In genomic region chr20:50588034-50588736, GRCh38 we compare ENCODE assay signal across 8 cellular contexts.
DNase-seq lines count a peak whose midpoint lies in the region; ATAC-seq and TF ChIP-seq lines count a peak whose summit lies in the region.

No MANE protein-coding gene starts in this region.

- intact Hi-C loops in CD14-positive monocyte (cut with micrococcal nuclease): loop anchor here in 1 of 2 donors (10.0 kb wide), 1 partner anchor 613 kb away; no protein-coding TSS in a partner anchor
- intact Hi-C loops in esophagus squamous epithelium (cut with DNase I): no loop called here

- H3K4me3 Mint-ChIP-seq in CD14-positive monocyte: no peak overlapping the region
- H3K4me3 Mint-ChIP-seq in activated T-cell treated with anti-CD3 and anti-CD28 coated beads, Interleukin-2, amount 50 U/mL, for 4 hours: no peak overlapping the region

- CTCF ChIA-PET in HEK293 (lab: Yijun Ruan, JAX): interaction anchor here (0.6 to 2.1 kb wide), 37 partner anchors 9 to 646 kb away, joined by 3 to 13 read pairs (median 4); no protein-coding TSS in a partner anchor

- H3K27ac ChIP-seq in HEK293 (ENCODE audit: extremely low read depth, low read depth, low read length): no peak overlapping the region
- no peak overlapping the region for H3K27ac ChIP-seq in Peyer's patch
- H3K27ac ChIP-seq in esophagus squamous epithelium: peak overlapping the region in 3 of 4 donors; percentile 7 to 80 (median 65)
- H3K27ac ChIP-seq in thoracic aorta: no peak overlapping the region

- H3K27me3 Mint-ChIP-seq in CD14-positive monocyte (ENCODE audit: low read depth in 3 of 3): no peaks in the 10 kb centered on the region
- H3K27me3 Mint-ChIP-seq in activated T-cell treated with anti-CD3 and anti-CD28 coated beads, Interleukin-2, amount 50 U/mL, for 4 hours (ENCODE audit: low read depth): no peaks in the 10 kb centered on the region

- H3K9me3 ChIP-seq in HEK293 (ENCODE audit: control insufficient read depth, insufficient read depth, low read depth, low read length) (no peaks in the 10 kb centered on the region), Peyer's patch (no peaks in the 10 kb centered on the region), esophagus squamous epithelium (no peaks in the 10 kb centered on the region), thoracic aorta (no peaks in the 10 kb centered on the region)

- H3K4me1 ChIP-seq in HEK293 (ENCODE audit: control insufficient read depth, insufficient read depth, low read length): no peaks in the 10 kb centered on the region
- peaks cover 0 to 8% (median 0%) of the 10 kb centered on the region in 4 donors for H3K4me1 ChIP-seq in Peyer's patch
- H3K4me1 ChIP-seq in esophagus squamous epithelium: peaks cover 7 to 53% (median 25%) of the 10 kb centered on the region in 3 donors
- H3K4me1 ChIP-seq in thoracic aorta (ENCODE audit: control insufficient read depth in 1 of 2, low read depth in 2 of 2): peaks cover 0 to 15% of the 10 kb centered on the region in 2 donors

- peaks cover 49 to 72% of the 10 kb centered on the region in 2 donors for H3K36me3 Mint-ChIP-seq in CD14-positive monocyte
- H3K36me3 Mint-ChIP-seq in activated T-cell treated with anti-CD3 and anti-CD28 coated beads, Interleukin-2, amount 50 U/mL, for 4 hours (ENCODE audit: insufficient read depth): peaks cover 19% of the 10 kb centered on the region

- POLR2A ChIA-PET in HEK293 (lab: Yijun Ruan, JAX): interaction anchor here (0.6 kb wide), 1 partner anchor 108 kb away, joined by 3 read pairs; no protein-coding TSS in a partner anchor

- ATAC-seq in activated T-cell treated with anti-CD3 and anti-CD28 coated beads, Interleukin-2, amount 50 U/mL, for 4 hours: peak; percentile 68 to 77
- no peak for ATAC-seq in thoracic aorta (ENCODE audit: insufficient number of reproducible peaks, low FRiP score, low read depth)
- ATAC-seq in GM18907 (IDR thresholded peaks at IDR 0.05; ENCODE audit: unreplicated experiment): no peak

- TF ChIP-seq POLR2A in Peyer's patch (IDR thresholded peaks at IDR 0.05): no peak
- no peak for TF ChIP-seq POLR2A in esophagus squamous epithelium (IDR thresholded peaks at IDR 0.05)

- no peaks in the 10 kb centered on the region for H3K9me3 Mint-ChIP-seq in CD14-positive monocyte
- no peaks in the 10 kb centered on the region for H3K9me3 Mint-ChIP-seq in activated T-cell treated with anti-CD3 and anti-CD28 coated beads, Interleukin-2, amount 50 U/mL, for 4 hours

- H3K27ac Mint-ChIP-seq in CD14-positive monocyte: no peak overlapping the region

- H3K27me3 ChIP-seq in Peyer's patch: no peaks in the 10 kb centered on the region
- H3K27me3 ChIP-seq in esophagus squamous epithelium: no peaks in the 10 kb centered on the region
- H3K27me3 ChIP-seq in thoracic aorta (replicated peaks; ENCODE audit: insufficient read depth): no peaks in the 10 kb centered on the region

- H3K36me3 ChIP-seq in HEK293 (ENCODE audit: control insufficient read depth in 2 of 2, insufficient read depth in 1 of 2, low read length in 2 of 2) (peaks cover 0 to 39% of the 10 kb centered on the region in 2 experiments; a peak in 1 of 3 replicates), Peyer's patch (peaks cover 0 to 50% (median 0%) of the 10 kb centered on the region in 3 donors), esophagus squamous epithelium (peaks cover 9 to 62% (median 20%) of the 10 kb centered on the region in 3 donors), thoracic aorta (peaks cover 20% of the 10 kb centered on the region)

- WGBS in esophagus squamous epithelium, 2 donors: 31 to 37% methylated on average over 9 to 12 of the region's 12 CpGs

- TF ChIP-seq CTCF in CD14-positive monocyte (IDR thresholded peaks at IDR 0.05) (peak; percentile 94), HEK293 (tag by site-specific recombination; IDR thresholded peaks at IDR 0.05) (peak; percentile 91), Peyer's patch (IDR thresholded peaks at IDR 0.05) (peak; percentile 60 to 89 (median 84)), esophagus squamous epithelium (IDR thresholded peaks at IDR 0.05) (peak; percentile 86 to 95 (median 92)), thoracic aorta (IDR thresholded peaks at IDR 0.05) (peak; percentile 82)

- H3K4me3 ChIP-seq in HEK293 (ENCODE audit: low read depth, low read length) (no peak overlapping the region), Peyer's patch (no peak overlapping the region), esophagus squamous epithelium (no peak overlapping the region), thoracic aorta (no peak overlapping the region)

- no peaks in the 10 kb centered on the region for H3K4me1 Mint-ChIP-seq in CD14-positive monocyte
- H3K4me1 Mint-ChIP-seq in activated T-cell treated with anti-CD3 and anti-CD28 coated beads, Interleukin-2, amount 50 U/mL, for 4 hours (ENCODE audit: low read depth): no peaks in the 10 kb centered on the region

- DNase-seq in CD14-positive monocyte (ENCODE audit: low spot score) (peak; percentile 63), Peyer's patch (peak; percentile 60 to 86 (median 85)), esophagus squamous epithelium (lab: John Stamatoyannopoulos, UW) (no peak), occipital lobe (lab: John Stamatoyannopoulos, UW) (peak; percentile 31), thoracic aorta (ENCODE audit: low spot score) (no peak)
- DNase-seq in activated T-cell treated with anti-CD3 and anti-CD28 coated beads, Interleukin-2, amount 50 U/mL, for 4 hours: peak; percentile 71

TF ChIP-seq in HEK293, 187 proteins besides CTCF, POLR2A, EP300 and RAD21:
- TF ChIP-seq ZNF335 (tag by site-specific recombination; conservative IDR thresholded peaks at IDR 0.05): no peak
- no peak for TF ChIP-seq ZFP41 (tag by site-specific recombination; IDR thresholded peaks at IDR 0.05; ENCODE audit: borderline replicate concordance)
- TF ChIP-seq ZNF843 (tag by site-specific recombination; IDR thresholded peaks at IDR 0.05): no peak
- 0 out of 2 replicates have a peak, but pooled peaks have one; percentile 63 for TF ChIP-seq ZNF2 (tag by site-specific recombination; IDR thresholded peaks at IDR 0.05)
- 0 out of 2 replicates have a peak, but pooled peaks have one; percentile 14 for TF ChIP-seq ZBTB8A (tag by site-specific recombination; IDR thresholded peaks at IDR 0.05)
- TF ChIP-seq ZNF621 (tag by site-specific recombination; IDR thresholded peaks at IDR 0.05): no peak
- TF ChIP-seq SP7 (tag by site-specific recombination; IDR thresholded peaks at IDR 0.05): 0 out of 2 replicates have a peak, but pooled peaks have one; percentile 38
- 0 out of 2 replicates have a peak, but pooled peaks have one; percentile 22 for TF ChIP-seq ZNF600 (tag by site-specific recombination; IDR thresholded peaks at IDR 0.05)
- TF ChIP-seq ZNF394 (tag by site-specific recombination; IDR thresholded peaks at IDR 0.05; ENCODE audit: borderline replicate concordance): peak; percentile 86; the same call in 1 of the 2 replicates
- TF ChIP-seq ZNF777 (tag by site-specific recombination; IDR thresholded peaks at IDR 0.05; ENCODE audit: borderline replicate concordance): no peak
- peak; percentile 26; the same call in 1 of the 2 replicates for TF ChIP-seq TRIM28 (IDR thresholded peaks at IDR 0.05; ENCODE audit: borderline replicate concordance, low read length)
- TF ChIP-seq KLF10 (tag by site-specific recombination; IDR thresholded peaks at IDR 0.05): no peak
- TF ChIP-seq FEZF1 (tag by site-specific recombination; IDR thresholded peaks at IDR 0.05): no peak
- peak; percentile 31; the same call in 1 of the 2 replicates for TF ChIP-seq ZNF654 (tag by site-specific recombination; IDR thresholded peaks at IDR 0.05; ENCODE audit: low read depth)
- TF ChIP-seq ZSCAN18 (tag by site-specific recombination; IDR thresholded peaks at IDR 0.05): no peak
- TF ChIP-seq ZNF37A (tag by site-specific recombination; IDR thresholded peaks at IDR 0.05): no peak
- 0 out of 2 replicates have a peak, but pooled peaks have one; percentile 17 for TF ChIP-seq ZNF391 (tag by site-specific recombination; IDR thresholded peaks at IDR 0.05; ENCODE audit: borderline replicate concordance, low read depth)
TF ChIP-seq in HEK293: peak in this region for 8.

Comparison
In these comparisons a context has a peak if more than half of its experiments do, and no peak if none do; other contexts are left out.
1. DNase-seq: peak in CD14-positive monocyte (single experiment), Peyer's patch (3 of 3), activated T-cell treated with anti-CD3 and anti-CD28 coated beads, Interleukin-2, amount 50 U/mL, for 4 hours (single experiment) and occipital lobe (single experiment); none in esophagus squamous epithelium (single experiment) and thoracic aorta (single experiment).
2. H3K27ac ChIP-seq: peak in esophagus squamous epithelium (3 of 4); none in HEK293 (single experiment), Peyer's patch (0 of 4) and thoracic aorta (0 of 2).
3. ATAC-seq: peak in activated T-cell treated with anti-CD3 and anti-CD28 coated beads, Interleukin-2, amount 50 U/mL, for 4 hours (2 of 2); none in thoracic aorta (single experiment) and GM18907 (single experiment).
4. Peak in every context shown above with its lines, with median percentiles within 50 percentile points of each other: CTCF ChIP-seq.